ENCODE assay signal across 10 cellular contexts in the genomic region with DNA sequence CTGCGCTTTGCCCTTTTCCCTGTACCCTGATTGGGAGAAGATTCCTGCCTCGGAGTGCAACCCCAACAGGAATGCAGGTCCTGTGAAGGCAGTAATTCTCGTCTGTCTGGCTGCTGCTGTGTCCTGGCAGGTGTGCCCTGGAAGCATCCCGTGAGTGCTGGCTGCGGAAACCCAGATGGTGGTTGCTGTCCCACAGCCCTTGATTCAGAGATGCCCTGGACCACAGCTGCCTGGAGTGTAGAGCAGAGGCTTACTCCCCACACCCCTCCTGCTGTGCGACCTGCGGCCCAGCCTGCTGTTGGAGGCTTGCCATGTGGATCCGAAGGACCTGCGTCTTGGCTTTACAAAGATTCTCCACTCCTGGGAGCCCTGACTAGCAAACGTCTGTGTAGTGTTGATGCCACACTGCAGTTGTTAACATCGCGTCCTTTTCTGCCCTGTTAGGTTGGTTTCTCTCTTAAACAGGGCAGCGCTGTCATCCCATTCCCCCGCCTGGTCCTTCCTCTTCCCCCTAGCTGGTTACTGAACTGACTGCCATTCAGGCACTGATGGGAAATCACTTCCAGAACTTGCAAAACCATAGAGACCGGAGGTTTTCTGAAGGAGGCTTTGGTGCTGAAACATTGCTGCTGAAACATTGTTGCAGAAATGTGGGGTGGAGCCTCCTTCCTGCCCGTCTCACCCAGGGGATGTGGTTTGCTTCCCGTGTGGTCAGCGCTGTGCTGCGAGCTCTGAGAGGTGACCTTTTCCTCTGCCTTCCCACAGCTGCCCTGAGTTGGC. TPM values are rescaled to one million over a fixed set of nuclear protein-coding genes. Genes with fewer than 3 reads are reported as not detected.
DNase-seq lines count a peak whose midpoint lies in the region; ATAC-seq, FAIRE-seq and TF ChIP-seq lines count a peak whose summit lies in the region.
"Had no signal": no experiment of that assay in that cellular context is flagged by ENCODE, and none has a peak within 500 bp of the region (broad histone marks: within the 10 kb centered on the region; RNA-seq: fewer than 3 reads in every experiment).

No MANE protein-coding gene starts in this region.

- no peak for TF ChIP-seq CTCF in nephron progenitor cell (IDR thresholded peaks at IDR 0.05)

- H3K27me3 Mint-ChIP-seq in T-helper 1 cell treated with Interleukin-12 subunit alpha and Interleukin-12 subunit beta and Interleukin-4 antibody, amounts not matched to agents 30 μg/mL and 1 μg/mL, for 36 hours (ENCODE audit: low read depth), result no peaks in the 10 kb centered on the region
- H3K27me3 Mint-ChIP-seq in nephron progenitor cell (ENCODE audit: low read depth, poor library complexity), result no peaks in the 10 kb centered on the region

- H3K4me3 Mint-ChIP-seq in T-helper 1 cell treated with Interleukin-12 subunit alpha and Interleukin-12 subunit beta and Interleukin-4 antibody, amounts not matched to agents 30 μg/mL and 1 μg/mL, for 36 hours, result peak overlapping the region; percentile 77
- H3K4me3 Mint-ChIP-seq in nephron progenitor cell, result no peak overlapping the region
- H3K4me3 Mint-ChIP-seq: neural crest cell had no signal

- no peaks in the 10 kb centered on the region for H3K9me3 Mint-ChIP-seq in T-helper 1 cell treated with Interleukin-12 subunit alpha and Interleukin-12 subunit beta and Interleukin-4 antibody, amounts not matched to agents 30 μg/mL and 1 μg/mL, for 36 hours
- H3K9me3 Mint-ChIP-seq in nephron progenitor cell, result no peaks in the 10 kb centered on the region
- H3K9me3 Mint-ChIP-seq: neural crest cell had no signal

- peak; percentile 54 for DNase-seq in GM04503 (ENCODE audit: low read depth)
- peak; percentile 16 for DNase-seq in dermis blood vessel endothelial cell
- no peak for DNase-seq in nephron progenitor cell
- DNase-seq in urothelium cell line (ENCODE audit: low spot score), result no peak
- no peak for DNase-seq in DMS153 (lab: John Stamatoyannopoulos, UW)
- DNase-seq: NCI-H2029 treated with DMSO at 0.1 percent for 48 hours had no signal

- no peak for ATAC-seq in HG02870 (IDR thresholded peaks at IDR 0.05; ENCODE audit: unreplicated experiment)
- no peak for ATAC-seq in GM19324 (IDR thresholded peaks at IDR 0.05; ENCODE audit: low FRiP score, unreplicated experiment)

- peak overlapping the region; percentile 86 for H3K27ac Mint-ChIP-seq in T-helper 1 cell treated with Interleukin-12 subunit alpha and Interleukin-12 subunit beta and Interleukin-4 antibody, amounts not matched to agents 30 μg/mL and 1 μg/mL, for 36 hours
- peak overlapping the region; percentile 32 for H3K27ac Mint-ChIP-seq in nephron progenitor cell

- peaks cover 37% of the 10 kb centered on the region for H3K4me1 Mint-ChIP-seq in T-helper 1 cell treated with Interleukin-12 subunit alpha and Interleukin-12 subunit beta and Interleukin-4 antibody, amounts not matched to agents 30 μg/mL and 1 μg/mL, for 36 hours (ENCODE audit: low read depth)
- H3K4me1 Mint-ChIP-seq in nephron progenitor cell, result peaks cover 5% of the 10 kb centered on the region

- no peak for FAIRE-seq in urothelium cell line (lab: Jason Lieb, UNC)

- peaks cover 26% of the 10 kb centered on the region for H3K36me3 Mint-ChIP-seq in T-helper 1 cell treated with Interleukin-12 subunit alpha and Interleukin-12 subunit beta and Interleukin-4 antibody, amounts not matched to agents 30 μg/mL and 1 μg/mL, for 36 hours (ENCODE audit: low read depth)
- H3K36me3 Mint-ChIP-seq in nephron progenitor cell (ENCODE audit: low read depth), result peaks cover 57% of the 10 kb centered on the region

RNA-seq across cellular contexts. Expression of gene DNAJB6, which starts 53.3 kb away (rescaled TPM):
- 119 and 155 TPM in 2 replicates for total RNA-seq in dermis blood vessel endothelial cell

Comparison
In these comparisons a context has a peak if more than half of its experiments do, and no peak if none do; other contexts are left out.
1. DNase-seq: peak in GM04503 (single experiment) and dermis blood vessel endothelial cell (single experiment); none in nephron progenitor cell (single experiment), urothelium cell line (single experiment) and DMS153 (single experiment).